Comparison of ENCODE assay signal across 8 cellular contexts in genomic region chr9:111484564-111484878, GRCh38. TPM values are rescaled to one million over a fixed set of nuclear protein-coding genes. Genes with fewer than 3 reads are reported as not detected.
A peak's percentile ranks its signal among the peaks of the same experiment; 100 is the strongest.
DNase-seq lines count a peak whose midpoint lies in the region; FAIRE-seq and TF ChIP-seq lines count a peak whose summit lies in the region.

No MANE protein-coding gene starts in this region.

- peak overlapping the region; percentile 95 for H3K4me3 ChIP-seq in AG10803 (ENCODE audit: low read length)
- peak overlapping the region; percentile 87 to 93 (median 93) for H3K4me3 ChIP-seq in keratinocyte (ENCODE audit: control insufficient read depth in 2 of 3, extremely low read depth in 1 of 3, insufficient read depth in 2 of 3, low read depth in 1 of 3, low read length in 3 of 3)
- H3K4me3 ChIP-seq in testis: peak overlapping the region; percentile 69 to 95

- dilution Hi-C loops in keratinocyte (cut with MboI; ENCODE audit: extremely low pct_ligation_motif_present, low sequenced_read_pairs): no loop called here

- H3K27ac ChIP-seq in keratinocyte (ENCODE audit: control insufficient read depth, insufficient read depth, low read length) (peak overlapping the region; percentile 84), testis (peak overlapping the region; percentile 77 to 99)

- peak overlapping the region; percentile 95 for H3K4me2 ChIP-seq in keratinocyte (ENCODE audit: control insufficient read depth, extremely low read depth, insufficient read depth, low read depth, low read length)

- no peaks in the 10 kb centered on the region for H3K27me3 Mint-ChIP-seq in activated naive CD8-positive, alpha-beta T cell

- H3K4me1 ChIP-seq in keratinocyte (ENCODE audit: control insufficient read depth, extremely low read depth, insufficient read depth, low read length) (peaks cover 8% of the 10 kb centered on the region), testis (peaks cover 8% of the 10 kb centered on the region)

- peaks cover 29% of the 10 kb centered on the region for H3K4me1 Mint-ChIP-seq in activated naive CD8-positive, alpha-beta T cell (ENCODE audit: low read depth)

- no peaks in the 10 kb centered on the region for H3K9me1 ChIP-seq in keratinocyte (ENCODE audit: control insufficient read depth, extremely low read depth, insufficient read depth, low read length)

- TF ChIP-seq POLR2A in H54 (IDR thresholded peaks at IDR 0.05; ENCODE audit: low read depth, low read length): no peak
- TF ChIP-seq POLR2A in testis (IDR thresholded peaks at IDR 0.05): no peak

- no peaks in the 10 kb centered on the region for H3K36me3 ChIP-seq in keratinocyte (ENCODE audit: control insufficient read depth in 2 of 2, extremely low read depth in 1 of 2, insufficient read depth in 2 of 2, low read length in 2 of 2)
- H3K36me3 ChIP-seq in testis (ENCODE audit: low read depth, missing control alignments): no peaks in the 10 kb centered on the region

- intact Hi-C loops in testis (cut with DNase I; ENCODE audit: low total_unique reads): no loop called here

- 1% methylated on average over 4 of the region's 4 CpGs for WGBS in testis, 2 donors

- peaks cover 39% of the 10 kb centered on the region for H3K79me2 ChIP-seq in keratinocyte (ENCODE audit: control insufficient read depth, insufficient read depth, low read length)

- H4K20me1 ChIP-seq in keratinocyte (ENCODE audit: control insufficient read depth, extremely low read depth, insufficient read depth, low read length): peaks cover 6% of the 10 kb centered on the region

- H3K4me3 Mint-ChIP-seq in activated naive CD8-positive, alpha-beta T cell: peak overlapping the region; percentile 88

- H3K27me3 ChIP-seq in keratinocyte (ENCODE audit: control insufficient read depth, extremely low read depth, insufficient read depth, low read length) (no peaks in the 10 kb centered on the region), testis (no peaks in the 10 kb centered on the region)

- TF ChIP-seq CTCF in AG10803 (conservative IDR thresholded peaks at IDR 0.05; ENCODE audit: low read length) (no peak), keratinocyte (optimal IDR thresholded peaks at IDR 0.05 in 1 of 3, IDR thresholded peaks at IDR 0.05 in 1 of 3, conservative IDR thresholded peaks at IDR 0.05 in 1 of 3; ENCODE audit: extremely low read depth in 1 of 3, insufficient read depth in 2 of 3, low read length in 3 of 3) (no peak), testis (IDR thresholded peaks at IDR 0.05) (no peak)

- H3K27ac Mint-ChIP-seq in activated naive CD8-positive, alpha-beta T cell: peak overlapping the region; percentile 85

- DNase-seq in AG10803 (ENCODE audit: low read depth) (no peak), H54 (ENCODE audit: insufficient read length, low spot score) (no peak), keratinocyte (ENCODE audit: low read depth, low spot score) (no peak), testis (no peak), NAMALWA (ENCODE audit: low spot score) (no peak), NCI-H2196 treated with DMSO at 0.1 percent for 48 hours (lab: John Stamatoyannopoulos, UW; ENCODE audit: unreplicated experiment) (no peak)
- no peak for DNase-seq in central memory CD4-positive, alpha-beta T cell

- FAIRE-seq in H54 (lab: Jason Lieb, UNC): peak; percentile 90
- no peak for FAIRE-seq in keratinocyte (lab: Jason Lieb, UNC)

- no peaks in the 10 kb centered on the region for H3K9me3 ChIP-seq in keratinocyte (ENCODE audit: control insufficient read depth, low read depth, low read length)
- no peaks in the 10 kb centered on the region for H3K9me3 ChIP-seq in testis

- no peaks in the 10 kb centered on the region for H3K9me3 Mint-ChIP-seq in activated naive CD8-positive, alpha-beta T cell (ENCODE audit: low read depth)

- H2AFZ ChIP-seq in keratinocyte (ENCODE audit: control insufficient read depth, low read length): peak overlapping the region; percentile 96

- H3K9ac ChIP-seq in keratinocyte (ENCODE audit: control insufficient read depth, extremely low read depth, insufficient read depth, low read length): peak overlapping the region; percentile 94

- peaks cover 4% of the 10 kb centered on the region for H3K36me3 Mint-ChIP-seq in activated naive CD8-positive, alpha-beta T cell

RNA-seq across cellular contexts. Expression of gene ECPAS, which starts 0.3 kb away (rescaled TPM):
- polyA plus RNA-seq in keratinocyte (33.5 to 53.5 TPM (median 46.2 TPM) in 3 replicates), testis (ENCODE audit: insufficient read depth, low read depth, low replicate concordance) (74.1 TPM)
- polyA plus RNA-seq in keratinocyte (2011; ENCODE audit: low read depth): 38.9 TPM
- 23.9 and 38.6 TPM in 2 replicates for polyA plus RNA-seq in keratinocyte (2011; cell fraction: cytosol; rRNA removed)
- polyA plus RNA-seq in keratinocyte (2011; cell fraction: nucleus; rRNA removed): 71.3 and 88.5 TPM in 2 replicates
- polyA plus RNA-seq in keratinocyte (2012; ENCODE audit: low replicate concordance): 31.1 and 48.7 TPM in 2 replicates
- 55.9 to 160 TPM (median 94.1 TPM) in 3 replicates for polyA minus RNA-seq in keratinocyte
- polyA minus RNA-seq in keratinocyte (2011; cell fraction: cytosol; rRNA and poly(A)+ RNA removed): 69.8 TPM
- 83.0 and 155 TPM in 2 replicates for polyA minus RNA-seq in keratinocyte (2011; cell fraction: nucleus; rRNA and poly(A)+ RNA removed)
- 100 to 1,000 TPM in 1 of 2 donors, 10 to 100 TPM in 1; 90.0 to 122 TPM for total RNA-seq in testis

RNA-seq across cellular contexts. Expression of gene ZNF483, which starts 40.5 kb away (rescaled TPM):
- polyA plus RNA-seq in keratinocyte (0.46 to 0.90 TPM (median 0.60 TPM) in 3 replicates), testis (ENCODE audit: insufficient read depth, low read depth, low replicate concordance) (10.5 TPM)
- 0.20 TPM for polyA plus RNA-seq in keratinocyte (2011; ENCODE audit: low read depth)
- polyA plus RNA-seq in keratinocyte (2011; cell fraction: cytosol; rRNA removed): 0.08 and 0.19 TPM in 2 replicates
- polyA plus RNA-seq in keratinocyte (2011; cell fraction: nucleus; rRNA removed): 0.45 and 0.61 TPM in 2 replicates
- polyA plus RNA-seq in keratinocyte (2012; ENCODE audit: low replicate concordance): 0.23 and 0.56 TPM in 2 replicates
- polyA minus RNA-seq in keratinocyte: 2.1 to 2.2 TPM (median 2.2 TPM) in 3 replicates
- not detected for polyA minus RNA-seq in keratinocyte (2011; cell fraction: cytosol; rRNA and poly(A)+ RNA removed)
- polyA minus RNA-seq in keratinocyte (2011; cell fraction: nucleus; rRNA and poly(A)+ RNA removed): 2.3 and 5.3 TPM in 2 replicates
- 10 to 100 TPM; 25.1 to 28.6 TPM for total RNA-seq in testis
